Comparison of ENCODE assay signal across 8 cellular contexts in the genomic region with DNA sequence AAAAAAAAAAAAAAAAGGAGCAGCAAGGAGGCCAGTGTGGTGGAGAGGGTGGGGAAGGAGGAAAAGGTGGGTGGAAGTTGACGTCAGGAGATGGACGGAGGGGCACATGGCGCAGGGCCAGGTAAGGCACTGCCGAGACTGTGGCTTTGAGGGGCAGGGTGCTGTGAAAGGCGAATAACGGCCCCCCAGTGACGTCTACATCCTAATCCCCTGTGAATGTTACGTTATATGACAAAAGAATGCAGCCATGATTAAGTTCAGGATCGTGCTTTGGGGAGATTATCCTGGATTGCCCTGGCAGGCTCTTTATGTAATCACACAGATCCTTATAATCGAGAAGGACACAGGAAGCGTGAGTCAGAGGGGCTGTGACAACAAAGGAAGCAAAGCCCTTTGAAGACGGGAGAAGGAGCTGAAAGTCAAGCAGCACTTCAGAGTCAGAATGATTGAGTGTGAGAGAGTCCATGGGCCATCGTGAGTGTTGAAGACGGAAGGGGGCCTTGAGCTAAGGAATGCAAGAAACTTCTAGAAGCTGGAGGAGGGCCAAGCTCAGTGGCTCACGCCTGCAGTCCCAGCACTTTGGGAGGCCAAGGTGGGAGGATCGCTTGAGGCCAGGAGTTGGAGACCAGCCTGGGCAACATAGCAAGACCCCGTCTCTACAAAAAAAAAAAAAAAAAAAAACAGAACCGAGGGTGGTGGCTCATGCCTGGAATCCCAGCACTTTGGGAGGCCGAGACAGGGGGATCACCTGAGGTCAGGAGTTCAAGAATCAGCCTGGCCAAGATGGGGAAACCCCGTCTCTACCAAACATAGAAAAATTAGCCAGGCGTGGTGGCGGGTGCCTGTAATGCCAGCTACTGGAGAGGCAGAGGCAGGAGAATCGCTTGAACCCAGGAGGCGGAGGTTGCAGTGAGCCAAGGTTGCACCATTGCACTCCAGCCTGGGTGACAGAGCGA. TPM values are rescaled to one million over a fixed set of nuclear protein-coding genes. Genes with fewer than 3 reads are reported as not detected.
A peak's percentile ranks its signal among the peaks of the same experiment; 100 is the strongest.
DNase-seq lines count a peak whose midpoint lies in the region; ATAC-seq and TF ChIP-seq lines count a peak whose summit lies in the region.

No MANE protein-coding gene starts in this region.

- no peak overlapping the region for H3K4me3 Mint-ChIP-seq in glutamatergic neuron (ENCODE audit: unreplicated experiment)

- TF ChIP-seq CTCF in glutamatergic neuron (IDR thresholded peaks at IDR 0.05; ENCODE audit: partially characterized antibody, unreplicated experiment), result no peak

- no peak overlapping the region for H3K27ac Mint-ChIP-seq in glutamatergic neuron (ENCODE audit: unreplicated experiment)

- no peaks in the 10 kb centered on the region for H3K4me1 Mint-ChIP-seq in glutamatergic neuron (ENCODE audit: low read depth, unreplicated experiment)

- ATAC-seq in left lobe of liver (peak; percentile 7), GM21515 (IDR thresholded peaks at IDR 0.05; ENCODE audit: unreplicated experiment) (no peak), HG02588 (IDR thresholded peaks at IDR 0.05; ENCODE audit: unreplicated experiment) (no peak)

- peaks cover 4% of the 10 kb centered on the region for H3K27me3 Mint-ChIP-seq in glutamatergic neuron (ENCODE audit: unreplicated experiment)

- H3K9me3 Mint-ChIP-seq in glutamatergic neuron (ENCODE audit: unreplicated experiment), result peaks cover 2% of the 10 kb centered on the region

- peak overlapping the region; percentile 38 for H3K27ac ChIP-seq in angular gyrus (ENCODE audit: low read depth, low read length)

- no peaks in the 10 kb centered on the region for H3K36me3 Mint-ChIP-seq in glutamatergic neuron (ENCODE audit: unreplicated experiment)

- peak; percentile 14 for DNase-seq in stimulated activated CD4-positive, alpha-beta T cell treated with anti-CD3 and anti-CD28 coated beads, Interleukin-1b, Interleukin-23, amount 100 ng/mL, for 48 hours
- no peak for DNase-seq in stimulated activated CD4-positive, alpha-beta T cell treated with anti-CD3 and anti-CD28 coated beads, Interleukin-12 subunit alpha, Interleukin-12 subunit beta, amount 100 ng/mL, for 4 hours
- no peak for DNase-seq in left lobe of liver (ENCODE audit: low spot score)
- no peak for DNase-seq in globus pallidus (ENCODE audit: low spot score)
- no peak for DNase-seq in glutamatergic neuron

RNA-seq across cellular contexts. Expression of a gene that starts 13.8 kb away (rescaled TPM):
- total RNA-seq in left lobe of liver, result not detected
- not detected for total RNA-seq in glutamatergic neuron (ENCODE audit: unreplicated experiment)

RNA-seq across cellular contexts. Expression of a gene that starts 13.9 kb away (rescaled TPM):
- 5.6 TPM for total RNA-seq in left lobe of liver
- total RNA-seq in glutamatergic neuron (ENCODE audit: unreplicated experiment), result 1.5 TPM

RNA-seq across cellular contexts. Expression of a gene that starts 41.5 kb away (rescaled TPM):
- 29.6 TPM for total RNA-seq in left lobe of liver
- 14.8 TPM for total RNA-seq in glutamatergic neuron (ENCODE audit: unreplicated experiment)
